Comparison of ENCODE assay signal across 21 cellular contexts in the genomic region with DNA sequence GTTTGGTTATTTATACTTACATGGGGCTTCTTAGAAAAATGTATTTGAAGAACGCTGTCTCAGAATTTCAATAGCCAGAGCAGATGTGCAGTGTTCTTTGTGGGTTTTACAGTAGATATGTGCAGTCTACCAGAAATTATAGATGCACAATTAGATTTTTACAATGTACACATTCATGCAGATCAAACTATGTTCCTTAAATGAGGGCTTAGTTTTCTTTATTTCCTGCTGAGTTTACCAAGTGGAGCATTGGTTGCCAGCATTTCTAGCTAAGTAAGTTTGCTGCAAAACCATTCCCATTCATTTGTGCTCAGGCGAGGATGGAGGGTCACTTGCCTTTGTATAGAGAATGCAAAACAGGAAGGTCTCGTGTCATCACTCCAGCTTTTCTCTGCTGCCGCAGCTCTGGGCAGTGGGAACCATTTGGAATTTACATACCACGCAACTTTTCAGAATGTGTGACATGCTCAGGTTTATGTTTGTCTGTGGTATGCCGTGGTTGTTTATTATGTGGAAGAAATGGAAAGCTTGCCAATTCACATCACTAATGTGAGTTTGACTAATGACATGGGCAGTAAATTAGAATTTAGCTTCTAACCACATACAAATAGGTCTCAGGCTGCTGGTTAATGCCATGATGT.
DNase-seq lines count a peak whose midpoint lies in the region; ATAC-seq and TF ChIP-seq lines count a peak whose summit lies in the region.
"Had no signal": no experiment of that assay in that cellular context is flagged by ENCODE, and none has a peak within 500 bp of the region (broad histone marks: within the 10 kb centered on the region; RNA-seq: fewer than 3 reads in every experiment).

No MANE protein-coding gene starts in this region.

- H3K4me3 Mint-ChIP-seq in GM23338, result no peak overlapping the region
- H3K4me3 Mint-ChIP-seq in neural crest cell, result peak overlapping the region; percentile 9
- H3K4me3 Mint-ChIP-seq: activated CD8-positive, alpha-beta memory T cell treated with anti-CD3 and anti-CD28 coated beads, Interleukin-2, amount 10 ng/mL, durations not matched to agents 7 days and 5 days; IgD-negative memory B cell; immature natural killer cell; naive thymus-derived CD8-positive, alpha-beta T cell; stimulated activated effector memory CD8-positive, alpha-beta T cell treated with anti-CD3 and anti-CD28 coated beads, Interleukin-12 subunit alpha, Interleukin-12 subunit beta, amount 100 ng/mL, for 72 hours; T-helper 2 cell treated with Interferon-gamma antibody and Interleukin-4, amounts not matched to agents 5 μg/mL and 100 μg/mL, for 36 hours had no signal

- H3K4me2 ChIP-seq in GM23338, result no peak overlapping the region

- 0 out of 2 replicates have a peak, but pooled peaks cover 2% of the 10 kb centered on the region for H3K4me1 ChIP-seq in GM23338 (ENCODE audit: insufficient read depth)
- no peaks in the 10 kb centered on the region for H3K4me1 ChIP-seq in upper lobe of right lung
- H3K4me1 ChIP-seq: prostate gland had no signal

- CTCF ChIA-PET in GM10248 (lab: Yijun Ruan, JAX), result interaction anchor here (0.7 to 2.3 kb wide), 3 partner anchors 12 to 32 kb away, joined by 3 to 11 read pairs (median 3); no protein-coding TSS in a partner anchor

- ATAC-seq in GM23338 (peak; percentile 69), HG02759 (IDR thresholded peaks at IDR 0.05; ENCODE audit: unreplicated experiment) (no peak), upper lobe of right lung (no peak)
- ATAC-seq: activated CD8-positive, alpha-beta memory T cell treated with anti-CD3 and anti-CD28 coated beads, Interleukin-2, amount 10 ng/mL, durations not matched to agents 7 days and 5 days; naive thymus-derived CD8-positive, alpha-beta T cell; stimulated activated effector memory CD8-positive, alpha-beta T cell treated with anti-CD3 and anti-CD28 coated beads, Interleukin-12 subunit alpha, Interleukin-12 subunit beta, amount 100 ng/mL, for 72 hours had no signal

- no peaks in the 10 kb centered on the region for H3K36me3 Mint-ChIP-seq in GM23338 (ENCODE audit: low read depth)
- H3K36me3 Mint-ChIP-seq in neural crest cell (ENCODE audit: low read depth), result no peaks in the 10 kb centered on the region
- H3K36me3 Mint-ChIP-seq: activated CD8-positive, alpha-beta memory T cell treated with anti-CD3 and anti-CD28 coated beads, Interleukin-2, amount 10 ng/mL, durations not matched to agents 7 days and 5 days; IgD-negative memory B cell; immature natural killer cell; naive thymus-derived CD8-positive, alpha-beta T cell; stimulated activated effector memory CD8-positive, alpha-beta T cell treated with anti-CD3 and anti-CD28 coated beads, Interleukin-12 subunit alpha, Interleukin-12 subunit beta, amount 100 ng/mL, for 72 hours had no signal

- POLR2A ChIA-PET in GM10248 (lab: Yijun Ruan, JAX), result no interaction called here

- H3K9me3 Mint-ChIP-seq in GM23338 (no peaks in the 10 kb centered on the region), neural crest cell (no peaks in the 10 kb centered on the region)
- H3K9me3 Mint-ChIP-seq: activated T-helper 2 cell treated with anti-CD3 and anti-CD28 coated beads, Interferon-gamma antibody, Interleukin-2, Interleukin-4, amounts not matched to agents 10 μg/mL and 5 μg/mL and 100 μg/mL, durations not matched to agents 14 hours and 24 hours and 36 hours; IgD-negative memory B cell; immature natural killer cell; naive thymus-derived CD8-positive, alpha-beta T cell; stimulated activated effector memory CD8-positive, alpha-beta T cell treated with anti-CD3 and anti-CD28 coated beads, Interleukin-12 subunit alpha, Interleukin-12 subunit beta, amount 100 ng/mL, for 72 hours; T-helper 2 cell treated with Interferon-gamma antibody and Interleukin-4, amounts not matched to agents 5 μg/mL and 100 μg/mL, for 36 hours had no signal

- peak; percentile 46 for DNase-seq in GM23338 (ENCODE audit: low spot score)
- DNase-seq in NCI-H226, result peak; percentile 14
- peak; percentile 29 for DNase-seq in astrocyte of the spinal cord (ENCODE audit: low read depth, low spot score)
- no peak for DNase-seq in neural crest cell (ENCODE audit: low read depth, low spot score)
- DNase-seq in GM10248 (ENCODE audit: extremely low spot score), result no peak
- no peak for DNase-seq in RPMI8226
- DNase-seq in upper lobe of right lung, result no peak
- DNase-seq: activated CD4-positive, alpha-beta T cell treated with anti-CD3 and anti-CD28 coated beads for 1 hour; activated CD8-positive, alpha-beta memory T cell treated with anti-CD3 and anti-CD28 coated beads, Interleukin-2, amount 10 ng/mL, durations not matched to agents 7 days and 5 days; glutamatergic neuron; immature natural killer cell; naive thymus-derived CD8-positive, alpha-beta T cell; SHP77; stimulated activated CD4-positive, alpha-beta T cell treated with anti-CD3 and anti-CD28 coated beads, Interleukin-12 subunit alpha, Interleukin-12 subunit beta, amount 100 ng/mL, for 4 hours had no signal

- H3K79me2 ChIP-seq in GM23338 (replicated peaks; ENCODE audit: insufficient read depth), result no peaks in the 10 kb centered on the region

- H3K27ac Mint-ChIP-seq in GM23338, result no peak overlapping the region; the same call in 1 of the 2 replicates
- no peak overlapping the region for H3K27ac Mint-ChIP-seq in neural crest cell (ENCODE audit: unreplicated experiment)
- H3K27ac Mint-ChIP-seq: activated CD8-positive, alpha-beta memory T cell treated with anti-CD3 and anti-CD28 coated beads, Interleukin-2, amount 10 ng/mL, durations not matched to agents 7 days and 5 days; activated T-helper 2 cell treated with anti-CD3 and anti-CD28 coated beads, Interferon-gamma antibody, Interleukin-2, Interleukin-4, amounts not matched to agents 10 μg/mL and 5 μg/mL and 100 μg/mL, durations not matched to agents 14 hours and 24 hours and 36 hours; IgD-negative memory B cell; immature natural killer cell; naive thymus-derived CD8-positive, alpha-beta T cell; stimulated activated effector memory CD8-positive, alpha-beta T cell treated with anti-CD3 and anti-CD28 coated beads, Interleukin-12 subunit alpha, Interleukin-12 subunit beta, amount 100 ng/mL, for 72 hours; T-helper 2 cell treated with Interferon-gamma antibody and Interleukin-4, amounts not matched to agents 5 μg/mL and 100 μg/mL, for 36 hours had no signal

- H3K27me3 ChIP-seq in GM23338 (ENCODE audit: insufficient read depth), result no peaks in the 10 kb centered on the region
- no peaks in the 10 kb centered on the region for H3K27me3 ChIP-seq in upper lobe of right lung

- H4K20me1 ChIP-seq in GM23338 (replicated peaks; ENCODE audit: insufficient read depth), result no peaks in the 10 kb centered on the region

- H3K36me3 ChIP-seq in GM23338 (ENCODE audit: insufficient read depth) (no peaks in the 10 kb centered on the region), upper lobe of right lung (no peaks in the 10 kb centered on the region)
- H3K36me3 ChIP-seq: prostate gland had no signal

- TF ChIP-seq CTCF in GM23338 (conservative IDR thresholded peaks at IDR 0.05; ENCODE audit: low read depth in 2 of 2) (no peak), astrocyte of the spinal cord (IDR thresholded peaks at IDR 0.05; ENCODE audit: low read depth, low read length) (no peak), neural crest cell (conservative IDR thresholded peaks at IDR 0.05) (no peak), GM10248 (IDR thresholded peaks at IDR 0.05; ENCODE audit: control extremely low read depth, extremely low read depth, low read depth, missing control alignments) (no peak), upper lobe of right lung (IDR thresholded peaks at IDR 0.05) (no peak)

- H2AFZ ChIP-seq in GM23338, result no peak overlapping the region

- no peaks in the 10 kb centered on the region for H3F3A ChIP-seq in GM23338 (replicated peaks; ENCODE audit: low read depth)

- H3K4me1 Mint-ChIP-seq in GM23338 (peaks cover 9% of the 10 kb centered on the region; the same call in 2 of the 3 replicates), neural crest cell (peaks cover 34% of the 10 kb centered on the region)
- H3K4me1 Mint-ChIP-seq: activated CD8-positive, alpha-beta memory T cell treated with anti-CD3 and anti-CD28 coated beads, Interleukin-2, amount 10 ng/mL, durations not matched to agents 7 days and 5 days; IgD-negative memory B cell; immature natural killer cell; naive thymus-derived CD8-positive, alpha-beta T cell; stimulated activated effector memory CD8-positive, alpha-beta T cell treated with anti-CD3 and anti-CD28 coated beads, Interleukin-12 subunit alpha, Interleukin-12 subunit beta, amount 100 ng/mL, for 72 hours had no signal

- intact Hi-C loops in upper lobe of right lung (cut with DNase I), result no loop called here

- H3K27me3 Mint-ChIP-seq in GM23338 (ENCODE audit: insufficient read depth, low read depth, poor library complexity), result no peaks in the 10 kb centered on the region
- no peaks in the 10 kb centered on the region for H3K27me3 Mint-ChIP-seq in neural crest cell (ENCODE audit: low read depth)
- H3K27me3 Mint-ChIP-seq: activated CD8-positive, alpha-beta memory T cell treated with anti-CD3 and anti-CD28 coated beads, Interleukin-2, amount 10 ng/mL, durations not matched to agents 7 days and 5 days had no signal

- H3K4me3 ChIP-seq in GM23338 (no peak overlapping the region), astrocyte of the spinal cord (ENCODE audit: low read depth, low read length) (no peak overlapping the region), upper lobe of right lung (no peak overlapping the region)
- H3K4me3 ChIP-seq: prostate gland had no signal

- in situ Hi-C loops in astrocyte of the spinal cord (cut with HindIII; ENCODE audit: low sequenced_read_pairs), result no loop called here

- H3K9me3 ChIP-seq in upper lobe of right lung, result no peaks in the 10 kb centered on the region
- H3K9me3 ChIP-seq: prostate gland had no signal

- H3K27ac ChIP-seq in GM23338 (ENCODE audit: low read depth), result no peak overlapping the region
- no peak overlapping the region for H3K27ac ChIP-seq in upper lobe of right lung
- H3K27ac ChIP-seq: epithelial cell of prostate, prostate gland had no signal

- no peaks in the 10 kb centered on the region; the same call in 1 of the 2 replicates for H3K9me2 ChIP-seq in GM23338 (ENCODE audit: insufficient read depth)

TF ChIP-seq in GM23338, 12 proteins besides CTCF, POLR2A, EP300 and RAD21 (continues in another document):
- TF ChIP-seq, protein P1, sequence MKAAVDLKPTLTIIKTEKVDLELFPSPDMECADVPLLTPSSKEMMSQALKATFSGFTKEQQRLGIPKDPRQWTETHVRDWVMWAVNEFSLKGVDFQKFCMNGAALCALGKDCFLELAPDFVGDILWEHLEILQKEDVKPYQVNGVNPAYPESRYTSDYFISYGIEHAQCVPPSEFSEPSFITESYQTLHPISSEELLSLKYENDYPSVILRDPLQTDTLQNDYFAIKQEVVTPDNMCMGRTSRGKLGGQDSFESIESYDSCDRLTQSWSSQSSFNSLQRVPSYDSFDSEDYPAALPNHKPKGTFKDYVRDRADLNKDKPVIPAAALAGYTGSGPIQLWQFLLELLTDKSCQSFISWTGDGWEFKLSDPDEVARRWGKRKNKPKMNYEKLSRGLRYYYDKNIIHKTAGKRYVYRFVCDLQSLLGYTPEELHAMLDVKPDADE (IDR thresholded peaks at IDR 0.05), result no peak

Comparison
In these comparisons a context has a peak if more than half of its experiments do, and no peak if none do; other contexts are left out.
1. DNase-seq: peak in GM23338 (single experiment), NCI-H226 (single experiment) and astrocyte of the spinal cord (single experiment); none in neural crest cell (single experiment), GM10248 (single experiment), RPMI8226 (single experiment) and upper lobe of right lung (single experiment).